Comparison of ENCODE assay signal across 8 cellular contexts in genomic region chr9:108272350-108272899, GRCh38.
A peak's percentile ranks its signal among the peaks of the same experiment; 100 is the strongest.
DNase-seq lines count a peak whose midpoint lies in the region; ATAC-seq and TF ChIP-seq lines count a peak whose summit lies in the region.

No MANE protein-coding gene starts in this region.

- DNase-seq in NCI-H510A treated with DMSO at 0.1 percent for 48 hours (lab: John Stamatoyannopoulos, UW), result peak; percentile 78
- no peak for DNase-seq in NCI-H510A (lab: John Stamatoyannopoulos, UW)
- no peak for DNase-seq in LNCaP clone FGC (ENCODE audit: low read depth)
- DNase-seq in T1000 (lab: John Stamatoyannopoulos, UW), result peak; percentile 20
- peak; percentile 16 to 56 (median 36) for DNase-seq in ovary
- no peak for DNase-seq in retina

- H3K27me3 ChIP-seq in gastroesophageal sphincter, result no peaks in the 10 kb centered on the region
- no peaks in the 10 kb centered on the region for H3K27me3 ChIP-seq in ovary

- H3K27ac ChIP-seq in gastroesophageal sphincter (peak overlapping the region in 2 of 4 donors; percentile 12 to 61), ovary (peak overlapping the region in 1 of 2 donors; percentile 56)

- TF ChIP-seq POLR2A in gastroesophageal sphincter (IDR thresholded peaks at IDR 0.05) (no peak), ovary (IDR thresholded peaks at IDR 0.05) (no peak)

- no peaks in the 10 kb centered on the region for H3K4me1 ChIP-seq in gastroesophageal sphincter
- H3K4me1 ChIP-seq in ovary (ENCODE audit: insufficient read depth), result peaks cover 2% of the 10 kb centered on the region

- TF ChIP-seq EP300 in gastroesophageal sphincter (IDR thresholded peaks at IDR 0.05) (no peak), ovary (IDR thresholded peaks at IDR 0.05) (no peak)

- H3K4me3 ChIP-seq in LNCaP clone FGC (ENCODE audit: low read depth, low read length) (peak overlapping the region; percentile 33), gastroesophageal sphincter (no peak overlapping the region), ovary (no peak overlapping the region)

- ATAC-seq in gastroesophageal sphincter (peak; percentile 61), GM21360 (IDR thresholded peaks at IDR 0.05; ENCODE audit: unreplicated experiment) (no peak)

- no peaks in the 10 kb centered on the region for H3K36me3 ChIP-seq in gastroesophageal sphincter
- H3K36me3 ChIP-seq in ovary, result no peaks in the 10 kb centered on the region

- H3K9me3 ChIP-seq in gastroesophageal sphincter (no peaks in the 10 kb centered on the region), ovary (no peaks in the 10 kb centered on the region)

- 62 to 64% methylated on average over 2 to 6 of the region's 7 CpGs for WGBS in gastroesophageal sphincter (ENCODE audit: low coverage in 1 of 2), 2 donors
- 59 to 63% (median 63%) methylated on average over 7 of the region's 7 CpGs for WGBS in ovary, 3 donors

- peak; percentile 61 for TF ChIP-seq CTCF in LNCaP clone FGC (IDR thresholded peaks at IDR 0.05; ENCODE audit: control insufficient read depth, extremely low read depth, insufficient read depth)
- peak; percentile 33 to 68 (median 40) for TF ChIP-seq CTCF in gastroesophageal sphincter (IDR thresholded peaks at IDR 0.05)
- peak in 1 of 3 donors; percentile 6 for TF ChIP-seq CTCF in ovary (IDR thresholded peaks at IDR 0.05)

- intact Hi-C loops in ovary (cut with DNase I), result loop anchor here in 2 of 4 donors (10.0 kb wide), 1 partner anchor 788 kb away; the partner anchor contains the start of gene KLF4 (in 2 of the 2)

Comparison
In these comparisons a context has a peak if more than half of its experiments do, and no peak if none do; other contexts are left out.
1. DNase-seq: peak in NCI-H510A treated with DMSO at 0.1 percent for 48 hours (single experiment), T1000 (single experiment) and ovary (5 of 5); none in NCI-H510A (single experiment), LNCaP clone FGC (single experiment) and retina (single experiment).